In the genomic region with DNA sequence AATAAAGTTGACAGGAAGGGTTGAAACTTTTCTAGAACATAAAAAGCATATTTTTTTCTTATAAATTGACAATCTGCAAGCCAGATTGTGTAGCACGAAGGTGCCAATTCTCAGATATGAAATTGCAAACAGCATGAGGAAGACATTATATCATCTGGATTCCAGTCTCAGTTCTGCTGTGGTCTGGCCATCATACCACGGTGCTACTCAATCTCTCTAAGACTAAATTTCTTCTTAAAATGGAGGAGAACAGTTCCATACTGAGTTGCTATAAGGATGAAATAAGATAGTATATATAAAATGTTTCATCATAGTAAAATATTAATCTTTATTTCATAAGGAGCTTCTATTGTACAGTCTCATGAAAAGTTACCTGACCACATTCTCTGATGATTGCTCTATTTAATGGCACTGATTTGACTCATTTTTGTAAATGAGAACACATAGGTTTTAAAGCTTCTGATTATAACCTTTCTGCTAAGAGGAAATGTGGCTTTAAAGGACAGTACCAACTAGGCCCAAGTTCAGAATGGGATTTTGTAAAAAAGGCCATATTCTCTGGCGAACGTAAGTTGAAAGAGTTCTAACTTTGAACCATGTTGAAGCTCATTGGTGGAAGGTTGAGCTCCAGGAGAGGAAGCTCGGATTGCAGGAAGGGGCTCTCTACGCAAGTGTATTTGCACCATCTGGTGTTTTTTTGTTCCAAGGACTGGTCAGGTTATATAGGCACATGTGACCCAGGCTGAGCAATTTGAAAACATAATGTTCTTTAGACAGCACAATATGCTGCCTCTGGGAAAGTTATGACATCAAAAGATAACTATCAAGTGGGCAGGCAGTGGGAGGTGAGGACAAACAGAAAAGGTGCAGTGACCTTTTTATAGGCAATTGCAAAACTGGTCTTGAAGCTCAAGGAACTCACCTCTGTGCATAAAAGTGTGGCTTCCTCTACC, we compare ENCODE assay signal across 11 cellular contexts.
A peak's percentile ranks its signal among the peaks of the same experiment; 100 is the strongest.
DNase-seq lines count a peak whose midpoint lies in the region; ATAC-seq and TF ChIP-seq lines count a peak whose summit lies in the region.
"Had no signal": no experiment of that assay in that cellular context is flagged by ENCODE, and none has a peak within 500 bp of the region (broad histone marks: within the 10 kb centered on the region; RNA-seq: fewer than 3 reads in every experiment).

No MANE protein-coding gene starts in this region.

- H3K4me1 Mint-ChIP-seq in brain: peaks cover 57% of the 10 kb centered on the region

- intact Hi-C loops in Right ventricle myocardium superior (cut with DNase I) (no loop called here), right cardiac atrium (cut with DNase I) (no loop called here), uterus (cut with DNase I; ENCODE audit: low total_unique reads) (no loop called here)

- H3K4me1 ChIP-seq in right cardiac atrium (ENCODE audit: control insufficient read depth, insufficient read depth, low read length): no peaks in the 10 kb centered on the region
- peaks cover 0 to 14% (median 7%) of the 10 kb centered on the region in 4 donors for H3K4me1 ChIP-seq in liver (ENCODE audit: control insufficient read depth in 4 of 4, insufficient read depth in 4 of 4, low read length in 3 of 4)
- no peaks in the 10 kb centered on the region for H3K4me1 ChIP-seq in uterus
- H3K4me1 ChIP-seq: vagina had no signal

- no peak overlapping the region for H3K4me3 Mint-ChIP-seq in brain

- H3K36me3 ChIP-seq in liver (ENCODE audit: control insufficient read depth in 4 of 4, insufficient read depth in 3 of 4, low read depth in 1 of 4, low read length in 3 of 4) (peaks cover 2 to 7% (median 4%) of the 10 kb centered on the region in 4 donors), uterus (no peaks in the 10 kb centered on the region)
- H3K36me3 ChIP-seq: vagina had no signal

- TF ChIP-seq POLR2A in uterus (IDR thresholded peaks at IDR 0.05): no peak

- no peak for TF ChIP-seq CTCF in brain (conservative IDR thresholded peaks at IDR 0.05)
- TF ChIP-seq CTCF in liver (IDR thresholded peaks at IDR 0.05; ENCODE audit: low read depth, low read length, missing input control): no peak
- no peak for TF ChIP-seq CTCF in uterus (IDR thresholded peaks at IDR 0.05)

- no peaks in the 10 kb centered on the region for H3K9me3 Mint-ChIP-seq in brain

- H3K27me3 Mint-ChIP-seq in brain: peaks cover 3% of the 10 kb centered on the region

- WGBS in right cardiac atrium: 65% methylated on average over 6 of the region's 6 CpGs
- WGBS in liver: 60% methylated on average over 6 of the region's 6 CpGs

- H3K27me3 ChIP-seq in right cardiac atrium (ENCODE audit: control insufficient read depth, insufficient read depth): no peaks in the 10 kb centered on the region
- H3K27me3 ChIP-seq in liver (ENCODE audit: control insufficient read depth in 4 of 4, insufficient read depth in 4 of 4, low read length in 3 of 4): no peaks in the 10 kb centered on the region
- H3K27me3 ChIP-seq in uterus: no peaks in the 10 kb centered on the region
- H3K27me3 ChIP-seq: vagina had no signal

- TF ChIP-seq RAD21 in liver (IDR thresholded peaks at IDR 0.05): peak; percentile 70 to 78

- H3K27ac ChIP-seq in right cardiac atrium (ENCODE audit: low read length) (no peak overlapping the region), liver (ENCODE audit: low read depth in 1 of 2, low read length in 2 of 2) (peak overlapping the region; percentile 68 to 80), uterus (peak overlapping the region; percentile 43 to 52)
- H3K27ac ChIP-seq: vagina had no signal

- no peaks in the 10 kb centered on the region for H3K9me3 ChIP-seq in right cardiac atrium (ENCODE audit: control insufficient read depth, low read length)
- no peaks in the 10 kb centered on the region for H3K9me3 ChIP-seq in liver (ENCODE audit: control insufficient read depth in 4 of 4, low read length in 3 of 4)
- no peaks in the 10 kb centered on the region for H3K9me3 ChIP-seq in uterus
- H3K9me3 ChIP-seq: vagina had no signal

- DNase-seq in Right ventricle myocardium superior (no peak), right cardiac atrium (no peak), uterus (no peak), NCI-H1930 (lab: John Stamatoyannopoulos, UW) (no peak), UCSD-AML1 (lab: John Stamatoyannopoulos, UW; ENCODE audit: unreplicated experiment) (no peak)
- DNase-seq: glutamatergic neuron; stimulated activated CD4-positive, alpha-beta T cell treated with anti-CD3 and anti-CD28 coated beads, Interleukin-4, amount 100 ng/mL, for 1 hour had no signal

- H3K9ac ChIP-seq in liver (ENCODE audit: low read depth in 1 of 2, low read length in 2 of 2): peak overlapping the region in 1 of 2 donors; percentile 48

- H3K4me3 ChIP-seq in right cardiac atrium (ENCODE audit: low read length): no peak overlapping the region
- H3K4me3 ChIP-seq in liver (ENCODE audit: low read depth in 1 of 3, low read length in 3 of 3): no peak overlapping the region
- H3K4me3 ChIP-seq in uterus: no peak overlapping the region
- H3K4me3 ChIP-seq: vagina had no signal

- peak; percentile 13 for ATAC-seq in Right ventricle myocardium superior (ENCODE audit: poor library complexity)
- ATAC-seq in right cardiac atrium: no peak
- ATAC-seq in GM18519 (IDR thresholded peaks at IDR 0.05; ENCODE audit: low FRiP score, unreplicated experiment): no peak

- peak overlapping the region in 3 of 5 experiments; percentile 35 to 78 (median 63) for H3K27ac Mint-ChIP-seq in brain

- H3K36me3 Mint-ChIP-seq in brain: no peaks in the 10 kb centered on the region

TF ChIP-seq in liver, 16 proteins besides CTCF, POLR2A, EP300 and RAD21:
- TF ChIP-seq GABPA (IDR thresholded peaks at IDR 0.05 in 1 of 2, conservative IDR thresholded peaks at IDR 0.05 in 1 of 2) (no peak), REST (IDR thresholded peaks at IDR 0.05) (peak; percentile 19), RXRA (IDR thresholded peaks at IDR 0.05) (peak; percentile 94 to 97), YY1 (IDR thresholded peaks at IDR 0.05) (peak; percentile 62), JUND (IDR thresholded peaks at IDR 0.05) (peak in 1 of 2 donors; percentile 71), EGR1 (IDR thresholded peaks at IDR 0.05; ENCODE audit: low read depth in 2 of 2) (peak in 1 of 2 donors; percentile 39), FOXA1 (IDR thresholded peaks at IDR 0.05) (no peak), HNF4G (IDR thresholded peaks at IDR 0.05) (no peak), SP1 (IDR thresholded peaks at IDR 0.05) (peak; percentile 94), ZBTB33 (IDR thresholded peaks at IDR 0.05) (peak; percentile 63), NR2F2 (IDR thresholded peaks at IDR 0.05) (peak; percentile 41), HNF4A (conservative IDR thresholded peaks at IDR 0.05) (peak; percentile 70 to 72), TAF1 (conservative IDR thresholded peaks at IDR 0.05) (no peak), FOXA2 (IDR thresholded peaks at IDR 0.05) (peak; percentile 23), ATF3 (IDR thresholded peaks at IDR 0.05) (peak; percentile 62)
- TF ChIP-seq, protein P1, sequence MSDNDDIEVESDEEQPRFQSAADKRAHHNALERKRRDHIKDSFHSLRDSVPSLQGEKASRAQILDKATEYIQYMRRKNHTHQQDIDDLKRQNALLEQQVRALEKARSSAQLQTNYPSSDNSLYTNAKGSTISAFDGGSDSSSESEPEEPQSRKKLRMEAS (IDR thresholded peaks at IDR 0.05): peak; percentile 61
